ENCODE assay signal across 23 cellular contexts in genomic region chr19:897442-898039, GRCh38. TPM values are rescaled to one million over a fixed set of nuclear protein-coding genes. Genes with fewer than 3 reads are reported as not detected.
DNase-seq lines count a peak whose midpoint lies in the region; ATAC-seq and TF ChIP-seq lines count a peak whose summit lies in the region.
"Had no signal": no experiment of that assay in that cellular context is flagged by ENCODE, and none has a peak within 500 bp of the region (broad histone marks: within the 10 kb centered on the region; RNA-seq: fewer than 3 reads in every experiment).

No MANE protein-coding gene starts in this region.

- peak overlapping the region; percentile 3 for H3K27ac ChIP-seq in angular gyrus (ENCODE audit: low read depth, low read length)
- H3K27ac ChIP-seq: stomach, uterus had no signal

- peaks cover 5% of the 10 kb centered on the region for H3K36me3 ChIP-seq in kidney epithelial cell (ENCODE audit: control insufficient read depth, insufficient read depth, low read length)
- H3K36me3 ChIP-seq: uterus had no signal

- POLR2A ChIA-PET in AG04449 (lab: Yijun Ruan, JAX): no interaction called here

- H3K4me3 ChIP-seq in AG04449 (ENCODE audit: low read depth, low read length) (no peak overlapping the region), kidney epithelial cell (ENCODE audit: low read depth, low read length) (no peak overlapping the region), foreskin fibroblast (ENCODE audit: low read depth in 1 of 2, low read length in 2 of 2) (no peak overlapping the region)
- H3K4me3 ChIP-seq: HAP-1, stomach, uterus had no signal

- no peaks in the 10 kb centered on the region for H3K27me3 ChIP-seq in kidney epithelial cell (ENCODE audit: control insufficient read depth, insufficient read depth, low read length)
- H3K27me3 ChIP-seq: stomach, uterus had no signal

- TF ChIP-seq CTCF in AG04449 (IDR thresholded peaks at IDR 0.05; ENCODE audit: insufficient read depth, low read length, missing control alignments) (peak; percentile 5), GM12874 (IDR thresholded peaks at IDR 0.05; ENCODE audit: insufficient read depth, low read depth, low read length) (0 out of 2 replicates have a peak, but pooled peaks have one; percentile 16), kidney epithelial cell (IDR thresholded peaks at IDR 0.05; ENCODE audit: insufficient read depth, low read length, poor library complexity, severe bottlenecking) (peak; percentile 22), omental fat pad (IDR thresholded peaks at IDR 0.05) (no peak), foreskin fibroblast (IDR thresholded peaks at IDR 0.05; ENCODE audit: low read depth, low read length) (no peak)

- CTCF ChIA-PET in AG04449 (lab: Yijun Ruan, JAX): interaction anchor here (1.2 to 1.3 kb wide), 3 partner anchors 18 to 102 kb away, joined by 3 read pairs; no protein-coding TSS in a partner anchor

- no peak for DNase-seq in AG04449 (ENCODE audit: low read depth, low spot score)
- DNase-seq in kidney epithelial cell (ENCODE audit: low read depth): no peak
- DNase-seq in omental fat pad (ENCODE audit: low spot score): no peak
- no peak for DNase-seq in foreskin fibroblast
- DNase-seq in dermis blood vessel endothelial cell: no peak
- DNase-seq: activated B cell treated with CpG ODN at 0.5 μM for 24 hours; activated CD8-positive, alpha-beta memory T cell treated with anti-CD3 and anti-CD28 coated beads for 24 hours; activated naive CD8-positive, alpha-beta T cell treated with anti-CD3 and anti-CD28 coated beads, Interleukin-2, amount 10 ng/mL, durations not matched to agents 7 days and 5 days; Calu3; effector memory CD4-positive, alpha-beta T cell; hippocampal formation; NCI-H1417 treated with DMSO at 0.1 percent for 48 hours; right cardiac atrium; stomach; T-helper 1 cell; uterus had no signal

- ATAC-seq in omental fat pad (ENCODE audit: low FRiP score) (no peak), GM18502 (IDR thresholded peaks at IDR 0.05; ENCODE audit: poor library complexity, unreplicated experiment) (no peak)
- ATAC-seq: right cardiac atrium had no signal

RNA-seq across cellular contexts. Expression of gene RNU6-9, which starts 4.3 kb away (rescaled TPM):
- not detected in 2 replicates for total RNA-seq in kidney epithelial cell
- total RNA-seq in omental fat pad: not detected
- total RNA-seq in dermis blood vessel endothelial cell: not detected in 2 replicates
- total RNA-seq: activated B cell treated with CpG ODN at 0.5 μM for 24 hours; activated naive CD8-positive, alpha-beta T cell treated with anti-CD3 and anti-CD28 coated beads, Interleukin-2, amount 10 ng/mL, durations not matched to agents 7 days and 5 days; activated T-helper 1 cell treated with anti-CD3 and anti-CD28 coated beads, Interleukin-12 subunit alpha, Interleukin-12 subunit beta, Interleukin-2, Interleukin-4 antibody, amounts not matched to agents 30 ng/mL and 10 ng/mL and 1 ng/mL, durations not matched to agents 14 hours and 24 hours and 36 hours; Calu3; cardiac septum; mesenteric fat pad; right cardiac atrium; stomach; uterus had no signal

RNA-seq across cellular contexts. Expression of gene MED16, which starts 4.6 kb away (rescaled TPM):
- total RNA-seq in kidney epithelial cell (40.1 and 41.4 TPM in 2 replicates), omental fat pad (10 to 100 TPM; 20.1 to 34.0 (median 24.5) TPM), dermis blood vessel endothelial cell (40.5 and 64.0 TPM in 2 replicates)

RNA-seq across cellular contexts. Expression of gene R3HDM4, which starts 15.5 kb away (rescaled TPM):
- total RNA-seq in kidney epithelial cell (61.5 and 75.0 TPM in 2 replicates), omental fat pad (10 to 100 TPM; 27.1 to 55.2 (median 44.4) TPM), dermis blood vessel endothelial cell (36.9 and 47.0 TPM in 2 replicates)

RNA-seq across cellular contexts. Expression of gene KISS1R, which starts 19.6 kb away (rescaled TPM):
- total RNA-seq in kidney epithelial cell (0.75 TPM in 1 of 2 replicates, not detected in the other), omental fat pad (under 1 TPM in 1 of 4 donors, not detected in 3; 0.24 TPM), dermis blood vessel endothelial cell (not detected in 2 replicates)
- total RNA-seq: Calu3, cardiac septum, mesenteric fat pad, right cardiac atrium, stomach had no signal

RNA-seq across cellular contexts. Expression of gene ARID3A, which starts 28.3 kb away (rescaled TPM):
- total RNA-seq in kidney epithelial cell (24.8 and 27.4 TPM in 2 replicates), omental fat pad (10 to 100 TPM in 2 of 4 donors, 1 to 10 TPM in 2; 3.7 to 15.1 (median 7.7) TPM), dermis blood vessel endothelial cell (9.0 and 9.7 TPM in 2 replicates)

Comparison
In these comparisons a context has a peak if more than half of its experiments do, and no peak if none do; other contexts are left out.
1. CTCF ChIP-seq: peak in AG04449 (single experiment), GM12874 (single experiment) and kidney epithelial cell (single experiment); none in omental fat pad (0 of 3) and foreskin fibroblast (single experiment).